ENCODE assay signal across 1 cellular context in the genomic region with DNA sequence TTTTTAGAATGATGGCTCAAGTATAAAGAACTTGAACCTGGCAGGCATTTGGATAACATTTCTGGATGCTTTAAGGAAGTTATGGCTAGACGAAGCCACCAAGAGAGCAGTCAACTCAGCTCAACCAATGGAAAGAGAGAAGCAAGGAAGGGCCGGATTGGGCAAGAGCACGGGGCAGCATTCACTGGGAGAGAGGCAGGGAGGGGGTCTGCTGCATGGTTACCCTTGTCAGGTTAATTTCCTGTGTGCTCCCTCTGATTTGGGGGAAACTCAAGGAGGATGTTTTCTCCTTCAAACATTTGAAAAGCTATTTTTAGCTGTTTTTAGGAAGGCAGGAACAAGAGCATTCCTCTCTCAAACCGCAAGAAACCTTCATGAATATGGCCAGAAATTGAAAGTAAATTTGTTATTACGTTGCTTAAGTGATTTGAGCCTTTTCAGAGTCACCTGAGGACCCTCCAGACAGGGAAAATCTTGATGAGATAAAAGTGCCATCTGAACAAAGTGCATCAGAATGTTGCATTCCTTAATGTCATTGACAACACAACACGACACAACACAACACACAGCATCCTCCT.
TF ChIP-seq lines count a peak whose summit lies in the region.

No MANE protein-coding gene starts in this region.

TF ChIP-seq in GM23338, 12 proteins besides CTCF, POLR2A, EP300 and RAD21 (continued from another document):
- TF ChIP-seq, protein P1, sequence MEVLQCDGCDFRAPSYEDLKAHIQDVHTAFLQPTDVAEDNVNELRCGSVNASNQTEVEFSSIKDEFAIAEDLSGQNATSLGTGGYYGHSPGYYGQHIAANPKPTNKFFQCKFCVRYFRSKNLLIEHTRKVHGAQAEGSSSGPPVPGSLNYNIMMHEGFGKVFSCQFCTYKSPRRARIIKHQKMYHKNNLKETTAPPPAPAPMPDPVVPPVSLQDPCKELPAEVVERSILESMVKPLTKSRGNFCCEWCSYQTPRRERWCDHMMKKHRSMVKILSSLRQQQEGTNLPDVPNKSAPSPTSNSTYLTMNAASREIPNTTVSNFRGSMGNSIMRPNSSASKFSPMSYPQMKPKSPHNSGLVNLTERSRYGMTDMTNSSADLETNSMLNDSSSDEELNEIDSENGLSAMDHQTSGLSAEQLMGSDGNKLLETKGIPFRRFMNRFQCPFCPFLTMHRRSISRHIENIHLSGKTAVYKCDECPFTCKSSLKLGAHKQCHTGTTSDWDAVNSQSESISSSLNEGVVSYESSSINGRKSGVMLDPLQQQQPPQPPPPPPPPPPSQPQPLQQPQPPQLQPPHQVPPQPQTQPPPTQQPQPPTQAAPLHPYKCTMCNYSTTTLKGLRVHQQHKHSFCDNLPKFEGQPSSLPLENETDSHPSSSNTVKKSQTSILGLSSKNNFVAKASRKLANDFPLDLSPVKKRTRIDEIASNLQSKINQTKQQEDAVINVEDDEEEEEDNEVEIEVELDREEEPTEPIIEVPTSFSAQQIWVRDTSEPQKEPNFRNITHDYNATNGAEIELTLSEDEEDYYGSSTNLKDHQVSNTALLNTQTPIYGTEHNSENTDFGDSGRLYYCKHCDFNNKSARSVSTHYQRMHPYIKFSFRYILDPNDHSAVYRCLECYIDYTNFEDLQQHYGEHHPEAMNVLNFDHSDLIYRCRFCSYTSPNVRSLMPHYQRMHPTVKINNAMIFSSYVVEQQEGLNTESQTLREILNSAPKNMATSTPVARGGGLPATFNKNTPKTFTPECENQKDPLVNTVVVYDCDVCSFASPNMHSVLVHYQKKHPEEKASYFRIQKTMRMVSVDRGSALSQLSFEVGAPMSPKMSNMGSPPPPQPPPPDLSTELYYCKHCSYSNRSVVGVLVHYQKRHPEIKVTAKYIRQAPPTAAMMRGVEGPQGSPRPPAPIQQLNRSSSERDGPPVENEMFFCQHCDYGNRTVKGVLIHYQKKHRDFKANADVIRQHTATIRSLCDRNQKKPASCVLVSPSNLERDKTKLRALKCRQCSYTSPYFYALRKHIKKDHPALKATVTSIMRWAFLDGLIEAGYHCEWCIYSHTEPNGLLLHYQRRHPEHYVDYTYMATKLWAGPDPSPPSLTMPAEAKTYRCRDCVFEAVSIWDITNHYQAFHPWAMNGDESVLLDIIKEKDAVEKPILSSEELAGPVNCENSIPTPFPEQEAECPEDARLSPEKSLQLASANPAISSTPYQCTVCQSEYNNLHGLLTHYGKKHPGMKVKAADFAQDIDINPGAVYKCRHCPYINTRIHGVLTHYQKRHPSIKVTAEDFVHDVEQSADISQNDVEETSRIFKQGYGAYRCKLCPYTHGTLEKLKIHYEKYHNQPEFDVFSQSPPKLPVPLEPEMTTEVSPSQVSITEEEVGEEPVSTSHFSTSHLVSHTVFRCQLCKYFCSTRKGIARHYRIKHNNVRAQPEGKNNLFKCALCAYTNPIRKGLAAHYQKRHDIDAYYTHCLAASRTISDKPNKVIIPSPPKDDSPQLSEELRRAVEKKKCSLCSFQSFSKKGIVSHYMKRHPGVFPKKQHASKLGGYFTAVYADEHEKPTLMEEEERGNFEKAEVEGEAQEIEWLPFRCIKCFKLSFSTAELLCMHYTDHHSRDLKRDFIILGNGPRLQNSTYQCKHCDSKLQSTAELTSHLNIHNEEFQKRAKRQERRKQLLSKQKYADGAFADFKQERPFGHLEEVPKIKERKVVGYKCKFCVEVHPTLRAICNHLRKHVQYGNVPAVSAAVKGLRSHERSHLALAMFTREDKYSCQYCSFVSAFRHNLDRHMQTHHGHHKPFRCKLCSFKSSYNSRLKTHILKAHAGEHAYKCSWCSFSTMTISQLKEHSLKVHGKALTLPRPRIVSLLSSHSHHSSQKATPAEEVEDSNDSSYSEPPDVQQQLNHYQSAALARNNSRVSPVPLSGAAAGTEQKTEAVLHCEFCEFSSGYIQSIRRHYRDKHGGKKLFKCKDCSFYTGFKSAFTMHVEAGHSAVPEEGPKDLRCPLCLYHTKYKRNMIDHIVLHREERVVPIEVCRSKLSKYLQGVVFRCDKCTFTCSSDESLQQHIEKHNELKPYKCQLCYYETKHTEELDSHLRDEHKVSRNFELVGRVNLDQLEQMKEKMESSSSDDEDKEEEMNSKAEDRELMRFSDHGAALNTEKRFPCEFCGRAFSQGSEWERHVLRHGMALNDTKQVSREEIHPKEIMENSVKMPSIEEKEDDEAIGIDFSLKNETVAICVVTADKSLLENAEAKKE (CRISPR knock-in tag; IDR thresholded peaks at IDR 0.05), result no peak
- TF ChIP-seq, protein P2, sequence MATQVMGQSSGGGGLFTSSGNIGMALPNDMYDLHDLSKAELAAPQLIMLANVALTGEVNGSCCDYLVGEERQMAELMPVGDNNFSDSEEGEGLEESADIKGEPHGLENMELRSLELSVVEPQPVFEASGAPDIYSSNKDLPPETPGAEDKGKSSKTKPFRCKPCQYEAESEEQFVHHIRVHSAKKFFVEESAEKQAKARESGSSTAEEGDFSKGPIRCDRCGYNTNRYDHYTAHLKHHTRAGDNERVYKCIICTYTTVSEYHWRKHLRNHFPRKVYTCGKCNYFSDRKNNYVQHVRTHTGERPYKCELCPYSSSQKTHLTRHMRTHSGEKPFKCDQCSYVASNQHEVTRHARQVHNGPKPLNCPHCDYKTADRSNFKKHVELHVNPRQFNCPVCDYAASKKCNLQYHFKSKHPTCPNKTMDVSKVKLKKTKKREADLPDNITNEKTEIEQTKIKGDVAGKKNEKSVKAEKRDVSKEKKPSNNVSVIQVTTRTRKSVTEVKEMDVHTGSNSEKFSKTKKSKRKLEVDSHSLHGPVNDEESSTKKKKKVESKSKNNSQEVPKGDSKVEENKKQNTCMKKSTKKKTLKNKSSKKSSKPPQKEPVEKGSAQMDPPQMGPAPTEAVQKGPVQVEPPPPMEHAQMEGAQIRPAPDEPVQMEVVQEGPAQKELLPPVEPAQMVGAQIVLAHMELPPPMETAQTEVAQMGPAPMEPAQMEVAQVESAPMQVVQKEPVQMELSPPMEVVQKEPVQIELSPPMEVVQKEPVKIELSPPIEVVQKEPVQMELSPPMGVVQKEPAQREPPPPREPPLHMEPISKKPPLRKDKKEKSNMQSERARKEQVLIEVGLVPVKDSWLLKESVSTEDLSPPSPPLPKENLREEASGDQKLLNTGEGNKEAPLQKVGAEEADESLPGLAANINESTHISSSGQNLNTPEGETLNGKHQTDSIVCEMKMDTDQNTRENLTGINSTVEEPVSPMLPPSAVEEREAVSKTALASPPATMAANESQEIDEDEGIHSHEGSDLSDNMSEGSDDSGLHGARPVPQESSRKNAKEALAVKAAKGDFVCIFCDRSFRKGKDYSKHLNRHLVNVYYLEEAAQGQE (IDR thresholded peaks at IDR 0.05; ENCODE audit: unreplicated experiment), result no peak
- TF ChIP-seq POLR2AphosphoS5 (IDR thresholded peaks at IDR 0.05; ENCODE audit: low read depth) (no peak), ZNF331 (CRISPR knock-in tag; IDR thresholded peaks at IDR 0.05; ENCODE audit: low read depth) (no peak), EZH2phosphoT487 (IDR thresholded peaks at IDR 0.05; ENCODE audit: unreplicated experiment) (no peak), JUNB (IDR thresholded peaks at IDR 0.05; ENCODE audit: unreplicated experiment) (no peak), ZNF114 (CRISPR knock-in tag; IDR thresholded peaks at IDR 0.05) (no peak)
